Comparison of ENCODE assay signal across 15 cellular contexts in genomic region chr4:41413670-41414069, GRCh38.
A peak's percentile ranks its signal among the peaks of the same experiment; 100 is the strongest.
DNase-seq lines count a peak whose midpoint lies in the region; ATAC-seq, FAIRE-seq and TF ChIP-seq lines count a peak whose summit lies in the region.
"Had no signal": no experiment of that assay in that cellular context is flagged by ENCODE, and none has a peak within 500 bp of the region (broad histone marks: within the 10 kb centered on the region; RNA-seq: fewer than 3 reads in every experiment).

No MANE protein-coding gene starts in this region.

- no peaks in the 10 kb centered on the region for H3K27me3 ChIP-seq in transverse colon
- no peaks in the 10 kb centered on the region for H3K27me3 ChIP-seq in aorta (ENCODE audit: control insufficient read depth in 1 of 2, insufficient read depth in 2 of 2, low read length in 1 of 2)
- H3K27me3 ChIP-seq: left lung had no signal

- peak; percentile 65 for DNase-seq in EH (ENCODE audit: low read depth)
- peak; percentile 60 to 89 for DNase-seq in NOMO-1 (lab: John Stamatoyannopoulos, UW; ENCODE audit: unreplicated experiment in 2 of 2)
- DNase-seq in endothelial cell (ENCODE audit: low spot score): no peak
- no peak for DNase-seq in transverse colon
- DNase-seq in aorta: no peak
- no peak for DNase-seq in AG08396 (ENCODE audit: low spot score)
- DNase-seq: GF-D8; left lung; SIG-M5; stimulated activated naive CD4-positive, alpha-beta T cell had no signal

- peaks cover 49% of the 10 kb centered on the region for H3K4me1 Mint-ChIP-seq in endothelial cell (ENCODE audit: unreplicated experiment)

- 32 to 62% methylated on average over 3 of the region's 3 CpGs for WGBS in transverse colon (ENCODE audit: low coverage in 1 of 2), 2 donors
- 40 to 48% methylated on average over 3 of the region's 3 CpGs for WGBS in aorta, 2 donors

- no peak for TF ChIP-seq POLR2A in transverse colon (IDR thresholded peaks at IDR 0.05)

- TF ChIP-seq CTCF in endothelial cell (IDR thresholded peaks at IDR 0.05; ENCODE audit: unreplicated experiment) (no peak), transverse colon (IDR thresholded peaks at IDR 0.05) (no peak)

- peaks cover 11% of the 10 kb centered on the region for H3K36me3 Mint-ChIP-seq in endothelial cell (ENCODE audit: low read depth, unreplicated experiment)

- intact Hi-C loops in transverse colon (cut with DNase I; ENCODE audit: low total_unique reads) (no loop called here), aorta (cut with DNase I) (no loop called here)

- peak overlapping the region; percentile 37 for H3K27ac Mint-ChIP-seq in endothelial cell (ENCODE audit: unreplicated experiment)
- H3K27ac Mint-ChIP-seq: dendritic cell treated with granulocyte-macrophage colony-stimulating factor and Interleukin-4, amounts not matched to agents 40 ng/mL and 50 ng/mL, for 4 days; GM23338 had no signal

- no peaks in the 10 kb centered on the region for H3K9me3 Mint-ChIP-seq in endothelial cell (ENCODE audit: unreplicated experiment)
- H3K9me3 Mint-ChIP-seq: dendritic cell treated with granulocyte-macrophage colony-stimulating factor and Interleukin-4, amounts not matched to agents 40 ng/mL and 50 ng/mL, for 4 days; GM23338 had no signal

- H3K27ac ChIP-seq in transverse colon (no peak overlapping the region), aorta (ENCODE audit: low read depth in 1 of 2, low read length in 2 of 2) (no peak overlapping the region)
- H3K27ac ChIP-seq: left lung had no signal

- H3K36me3 ChIP-seq in transverse colon: no peaks in the 10 kb centered on the region
- no peaks in the 10 kb centered on the region for H3K36me3 ChIP-seq in aorta (ENCODE audit: control insufficient read depth in 1 of 2, insufficient read depth in 2 of 2, low read length in 1 of 2)
- H3K36me3 ChIP-seq: left lung had no signal

- ATAC-seq in aorta (ENCODE audit: low FRiP score) (no peak), GM18520 (IDR thresholded peaks at IDR 0.05; ENCODE audit: unreplicated experiment) (no peak)
- ATAC-seq: GM23338, left lung, sciatic nerve had no signal

- TF ChIP-seq EP300 in transverse colon (IDR thresholded peaks at IDR 0.05; ENCODE audit: low read depth): no peak

- peak; percentile 76 for FAIRE-seq in A204.1 (lab: Jason Lieb, UNC)

- in situ Hi-C loops in transverse colon (cut with MboI; ENCODE audit: low pct_ligation_motif_present in 1 of 4, low pct_unique_long_range_greater_than_20kb in 1 of 4, low sequenced_read_pairs in 3 of 4): no loop called here

- H3K9me3 ChIP-seq in transverse colon (no peaks in the 10 kb centered on the region), aorta (ENCODE audit: control insufficient read depth, low read length) (no peaks in the 10 kb centered on the region)
- H3K9me3 ChIP-seq: left lung had no signal

- no peak overlapping the region for H3K4me3 ChIP-seq in transverse colon
- no peak overlapping the region for H3K4me3 ChIP-seq in aorta (ENCODE audit: low read length in 2 of 2)
- H3K4me3 ChIP-seq: GM23338, left lung had no signal

- peaks cover 3 to 11% (median 6%) of the 10 kb centered on the region in 4 donors for H3K4me1 ChIP-seq in transverse colon
- peaks cover 0 to 7% of the 10 kb centered on the region in 2 donors for H3K4me1 ChIP-seq in aorta (ENCODE audit: control insufficient read depth in 1 of 2, insufficient read depth in 2 of 2, low read length in 2 of 2)

- H3K27me3 Mint-ChIP-seq in endothelial cell (ENCODE audit: unreplicated experiment): no peaks in the 10 kb centered on the region

- H3K4me3 Mint-ChIP-seq in endothelial cell (ENCODE audit: unreplicated experiment): no peak overlapping the region
- H3K4me3 Mint-ChIP-seq: dendritic cell treated with granulocyte-macrophage colony-stimulating factor and Interleukin-4, amounts not matched to agents 40 ng/mL and 50 ng/mL, for 4 days; GM23338 had no signal

Comparison
In these comparisons a context has a peak if more than half of its experiments do, and no peak if none do; other contexts are left out.
1. DNase-seq: peak in EH (single experiment) and NOMO-1 (2 of 2); none in endothelial cell (single experiment), transverse colon (single experiment), aorta (0 of 2) and AG08396 (single experiment).